24 cellular contexts compared by ENCODE assay signal in the genomic region with DNA sequence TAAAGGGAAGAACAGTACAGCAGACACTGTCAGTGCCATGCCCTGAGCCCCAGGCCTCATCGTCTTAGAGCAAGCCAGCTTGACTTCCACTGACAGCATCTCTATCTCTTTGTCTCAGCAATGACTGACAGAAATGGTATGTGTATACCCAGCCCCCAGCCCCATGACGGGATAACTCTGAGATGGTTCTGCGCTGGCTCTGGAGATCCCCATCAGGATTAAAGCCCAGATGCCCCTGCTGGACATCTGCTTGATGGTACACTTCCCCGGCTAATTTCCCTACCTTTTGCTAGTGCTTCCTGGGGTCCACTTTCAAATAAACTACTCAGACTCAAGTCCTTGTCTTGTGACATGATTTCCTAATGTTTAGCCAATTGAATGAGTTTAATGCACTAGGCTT.
"Had no signal": no experiment of that assay in that cellular context is flagged by ENCODE, and none has a peak within 500 bp of the region (broad histone marks: within the 10 kb centered on the region; RNA-seq: fewer than 3 reads in every experiment).

No MANE protein-coding gene starts in this region.

- H3K4me1 ChIP-seq: left lung, prostate gland, right atrium auricular region, testis, tibial artery, upper lobe of right lung, uterus had no signal

- H3K27ac Mint-ChIP-seq: naive thymus-derived CD4-positive, alpha-beta T cell; nephron; stimulated activated memory B cell treated with anti-CD40 and anti-IgM and Interleukin-4, amounts not matched to agents 10 μg/mL and 1 μg/mL and 100 μg/mL, for 72 hours had no signal

- H3K27ac ChIP-seq: left lung, prostate gland, right atrium auricular region, testis, tibial artery, upper lobe of right lung, uterus had no signal

- ATAC-seq: left cardiac atrium; left lung; naive thymus-derived CD4-positive, alpha-beta T cell; sciatic nerve; stimulated activated memory B cell treated with anti-CD40 and anti-IgM and Interleukin-4, amounts not matched to agents 10 μg/mL and 1 μg/mL and 100 μg/mL, for 72 hours; stimulated activated naive CD8-positive, alpha-beta T cell treated with anti-CD3 and anti-CD28 coated beads, Interleukin-15, Interleukin-2, amounts not matched to agents 100 U/mL and 50 U/mL, for 24 hours; upper lobe of right lung had no signal

- H3K9me3 Mint-ChIP-seq: nephron; stimulated activated memory B cell treated with anti-CD40 and anti-IgM and Interleukin-4, amounts not matched to agents 10 μg/mL and 1 μg/mL and 100 μg/mL, for 72 hours had no signal

- FAIRE-seq: frontal cortex had no signal

- H3K36me3 Mint-ChIP-seq: stimulated activated memory B cell treated with anti-CD40 and anti-IgM and Interleukin-4, amounts not matched to agents 10 μg/mL and 1 μg/mL and 100 μg/mL, for 72 hours had no signal

- DNase-seq: cortex of kidney; effector CD4-positive, alpha-beta T cell; hypothalamus; left cardiac atrium; left lung; mammary epithelial cell; mesendoderm; midbrain; naive thymus-derived CD4-positive, alpha-beta T cell; nucleus accumbens; stimulated activated CD4-positive, alpha-beta T cell treated with anti-CD3 and anti-CD28 coated beads, Interleukin-2, amount 100 ng/mL, for 24 hours; stimulated activated CD4-positive, alpha-beta T cell treated with anti-CD3 and anti-CD28 coated beads, Interleukin-4, amount 100 ng/mL, for 24 hours; stimulated activated naive CD8-positive, alpha-beta T cell treated with anti-CD3 and anti-CD28 coated beads, Interleukin-15, Interleukin-2, amounts not matched to agents 100 U/mL and 50 U/mL, for 24 hours; substantia nigra; testis; tibial artery; upper lobe of right lung; uterus had no signal

- H3K27me3 Mint-ChIP-seq: naive thymus-derived CD4-positive, alpha-beta T cell; stimulated activated memory B cell treated with anti-CD40 and anti-IgM and Interleukin-4, amounts not matched to agents 10 μg/mL and 1 μg/mL and 100 μg/mL, for 72 hours had no signal

- H3K4me3 ChIP-seq: left lung, prostate gland, right atrium auricular region, testis, tibial artery, upper lobe of right lung, uterus had no signal

- H3K4me3 Mint-ChIP-seq: naive thymus-derived CD4-positive, alpha-beta T cell; nephron; stimulated activated memory B cell treated with anti-CD40 and anti-IgM and Interleukin-4, amounts not matched to agents 10 μg/mL and 1 μg/mL and 100 μg/mL, for 72 hours had no signal

- H3K4me1 Mint-ChIP-seq: nephron; stimulated activated memory B cell treated with anti-CD40 and anti-IgM and Interleukin-4, amounts not matched to agents 10 μg/mL and 1 μg/mL and 100 μg/mL, for 72 hours had no signal

- H3K36me3 ChIP-seq: left lung, prostate gland, right atrium auricular region, tibial artery, upper lobe of right lung, uterus had no signal

- H3K27me3 ChIP-seq: left lung, right atrium auricular region, testis, tibial artery, upper lobe of right lung, uterus had no signal

- H3K9me3 ChIP-seq: left lung, prostate gland, right atrium auricular region, testis, tibial artery, upper lobe of right lung, uterus had no signal
